Comparison of ENCODE assay signal across 1 cellular context in genomic region chr3:5428607-5429516, GRCh38.
TF ChIP-seq lines count a peak whose summit lies in the region.

No MANE protein-coding gene starts in this region.

TF ChIP-seq in K562, 482 proteins besides CTCF, POLR2A, EP300 and RAD21 (continued from another document and continues in another):
- TF ChIP-seq E2F5 (CRISPR knock-in tag; IDR thresholded peaks at IDR 0.05) (peak; percentile 64; the same call in 1 of the 2 replicates), XRCC4 (IDR thresholded peaks at IDR 0.05; ENCODE audit: extremely low read depth, insufficient read depth, insufficient read length) (no peak), CBFA2T2 (conservative IDR thresholded peaks at IDR 0.05) (peak; percentile 99), EZH2 (IDR thresholded peaks at IDR 0.05; ENCODE audit: borderline replicate concordance, low read depth, low read length) (peak; percentile 95; the same call in 1 of the 2 replicates), XRCC5 (IDR thresholded peaks at IDR 0.05; ENCODE audit: low read depth, low read length) (peak; percentile 71; the same call in 1 of the 2 replicates), ZNF740 (CRISPR knock-in tag; IDR thresholded peaks at IDR 0.05) (peak; percentile 82; the same call in 1 of the 2 replicates), ZNF740 (tag; IDR thresholded peaks at IDR 0.05) (peak in 1 of 2 experiments; percentile 64; a peak in 1 of 4 replicates), GTF2E2 (tag; IDR thresholded peaks at IDR 0.05) (peak; percentile 97), RFX1 (IDR thresholded peaks at IDR 0.05) (peak; percentile 50), GATAD2A (IDR thresholded peaks at IDR 0.05) (peak; percentile 87), RCOR1 (IDR thresholded peaks at IDR 0.05; ENCODE audit: borderline replicate concordance in 1 of 2, low read depth in 2 of 2, low read length in 2 of 2) (peak; percentile 91 to 97), JUN (IDR thresholded peaks at IDR 0.05; ENCODE audit: borderline replicate concordance, low read depth, low read length) (peak; percentile 100), JUN (CRISPR knock-in tag; IDR thresholded peaks at IDR 0.05; ENCODE audit: borderline replicate concordance) (peak; percentile 98), CREM (IDR thresholded peaks at IDR 0.05; ENCODE audit: low read depth) (peak; percentile 96), U2AF2 (optimal IDR thresholded peaks at IDR 0.05; ENCODE audit: low read depth, low read length) (no peak), ADNP (tag; IDR thresholded peaks at IDR 0.05) (no peak; the same call in 1 of the 2 replicates), MTA3 (IDR thresholded peaks at IDR 0.05; ENCODE audit: borderline replicate concordance) (peak; percentile 94), ZNF584 (CRISPR knock-in tag; IDR thresholded peaks at IDR 0.05; ENCODE audit: low read depth) (peak; percentile 97), FOXM1 (IDR thresholded peaks at IDR 0.05; ENCODE audit: low read depth) (peak; percentile 97), FOXM1 (CRISPR knock-in tag; IDR thresholded peaks at IDR 0.05; ENCODE audit: low read depth) (no peak), ETV1 (tag; conservative IDR thresholded peaks at IDR 0.05; ENCODE audit: low read depth) (peak; percentile 94), POLR2AphosphoS5 (IDR thresholded peaks at IDR 0.05; ENCODE audit: control insufficient read depth, insufficient read depth, low read depth, low read length) (peak; percentile 96), PRDM10 (IDR thresholded peaks at IDR 0.05; ENCODE audit: partially characterized antibody) (peak; percentile 58), PTRF (tag; IDR thresholded peaks at IDR 0.05) (peak; percentile 66), SP2 (IDR thresholded peaks at IDR 0.05; ENCODE audit: extremely low read depth, low read depth, low read length, poor library complexity, severe bottlenecking) (no peak), FOXA1 (IDR thresholded peaks at IDR 0.05; ENCODE audit: borderline replicate concordance) (no peak), MEF2A (IDR thresholded peaks at IDR 0.05; ENCODE audit: control insufficient read depth, low read depth, low read length) (peak; percentile 74), CREB3 (tag; conservative IDR thresholded peaks at IDR 0.05; ENCODE audit: low read depth) (peak; percentile 70), ZC3H11A (IDR thresholded peaks at IDR 0.05; ENCODE audit: low read depth, low read length) (peak; percentile 89; the same call in 1 of the 2 replicates), ZBTB2 (IDR thresholded peaks at IDR 0.05) (peak; percentile 89), MTA1 (IDR thresholded peaks at IDR 0.05; ENCODE audit: borderline replicate concordance) (peak; percentile 92), E2F4 (CRISPR knock-in tag; IDR thresholded peaks at IDR 0.05; ENCODE audit: low read depth) (no peak), JUNB (CRISPR knock-in tag; conservative IDR thresholded peaks at IDR 0.05) (peak; percentile 95), GTF2F1 (IDR thresholded peaks at IDR 0.05; ENCODE audit: low read depth, low read length) (no peak), KAT7 (CRISPR knock-in tag; IDR thresholded peaks at IDR 0.05; ENCODE audit: borderline replicate concordance) (no peak; the same call in 1 of the 2 replicates), E2F8 (IDR thresholded peaks at IDR 0.05; ENCODE audit: low read depth, partially characterized antibody) (peak; percentile 80), MCM2 (IDR thresholded peaks at IDR 0.05; ENCODE audit: low read depth) (no peak), KHSRP (IDR thresholded peaks at IDR 0.05) (peak; percentile 94), ZNF165 (CRISPR knock-in tag; IDR thresholded peaks at IDR 0.05; ENCODE audit: borderline replicate concordance) (peak; percentile 87; the same call in 1 of the 2 replicates), PTTG1 (tag; IDR thresholded peaks at IDR 0.05; ENCODE audit: low read depth) (peak; percentile 81), TCF15 (CRISPR knock-in tag; IDR thresholded peaks at IDR 0.05) (peak; percentile 78; the same call in 1 of the 2 replicates), NR1H2 (CRISPR knock-in tag; IDR thresholded peaks at IDR 0.05) (no peak), GMEB1 (CRISPR knock-in tag; IDR thresholded peaks at IDR 0.05) (peak; percentile 45; the same call in 1 of the 2 replicates), TCFL5 (CRISPR knock-in tag; conservative IDR thresholded peaks at IDR 0.05) (peak; percentile 65; the same call in 1 of the 2 replicates), USF1 (CRISPR knock-in tag; IDR thresholded peaks at IDR 0.05) (no peak), SMARCC2 (IDR thresholded peaks at IDR 0.05; ENCODE audit: low read depth) (peak; percentile 100), ZBTB49 (CRISPR knock-in tag; IDR thresholded peaks at IDR 0.05; ENCODE audit: borderline replicate concordance) (no peak), ZNF174 (CRISPR knock-in tag; IDR thresholded peaks at IDR 0.05) (peak; percentile 57; the same call in 1 of the 2 replicates), ZSCAN29 (IDR thresholded peaks at IDR 0.05) (no peak)
